ENCODE assay signal across 10 cellular contexts in genomic region chr14:89308232-89308959, GRCh38.
DNase-seq lines count a peak whose midpoint lies in the region; ATAC-seq and TF ChIP-seq lines count a peak whose summit lies in the region.
"Had no signal": no experiment of that assay in that cellular context is flagged by ENCODE, and none has a peak within 500 bp of the region (broad histone marks: within the 10 kb centered on the region; RNA-seq: fewer than 3 reads in every experiment).

No MANE protein-coding gene starts in this region.

- no peaks in the 10 kb centered on the region for H3K9me3 Mint-ChIP-seq in activated naive CD4-positive, alpha-beta T cell treated with anti-CD3 and anti-CD28 coated beads, Interleukin-2, amount 10 ng/mL, durations not matched to agents 7 days and 5 days
- H3K9me3 Mint-ChIP-seq in activated naive CD4-positive, alpha-beta T cell treated with anti-CD3 and anti-CD28 coated beads for 36 hours = no peaks in the 10 kb centered on the region
- no peaks in the 10 kb centered on the region for H3K9me3 Mint-ChIP-seq in WTC11
- peaks cover 0 to 4% of the 10 kb centered on the region in 2 donors for H3K9me3 Mint-ChIP-seq in stimulated activated naive B cell treated with anti-CD40 and anti-IgM and Interleukin-4, amounts not matched to agents 10 μg/mL and 1 μg/mL and 100 μg/mL, for 72 hours

- no peak for TF ChIP-seq CTCF in WTC11 (IDR thresholded peaks at IDR 0.05)

- no peak for DNase-seq in activated naive CD4-positive, alpha-beta T cell treated with anti-CD3 and anti-CD28 coated beads, Interleukin-2, amount 10 ng/mL, durations not matched to agents 7 days and 5 days
- DNase-seq in activated naive CD4-positive, alpha-beta T cell treated with anti-CD3 and anti-CD28 coated beads for 36 hours = no peak
- DNase-seq in WTC11 (ENCODE audit: low spot score) (no peak), NCI-H2107 (lab: John Stamatoyannopoulos, UW) (no peak)
- DNase-seq in stimulated activated naive B cell treated with anti-CD40 and anti-IgM and Interleukin-4, amounts not matched to agents 10 μg/mL and 1 μg/mL and 100 μg/mL, for 72 hours = peak; percentile 41
- DNase-seq in activated CD4-positive, alpha-beta T cell treated with anti-CD3 and anti-CD28 coated beads for 4 hours = no peak
- DNase-seq: NCI-H748 treated with DMSO at 0.1 percent for 48 hours had no signal

- intact Hi-C loops in activated naive CD4-positive, alpha-beta T cell treated with anti-CD3 and anti-CD28 coated beads for 36 hours (cut with micrococcal nuclease) = no loop called here

- H3K27me3 Mint-ChIP-seq in activated naive CD4-positive, alpha-beta T cell treated with anti-CD3 and anti-CD28 coated beads, Interleukin-2, amount 10 ng/mL, durations not matched to agents 7 days and 5 days = no peaks in the 10 kb centered on the region
- H3K27me3 Mint-ChIP-seq in activated naive CD4-positive, alpha-beta T cell treated with anti-CD3 and anti-CD28 coated beads for 36 hours (ENCODE audit: low read depth) = no peaks in the 10 kb centered on the region
- no peaks in the 10 kb centered on the region for H3K27me3 Mint-ChIP-seq in WTC11 (ENCODE audit: low read depth)
- no peaks in the 10 kb centered on the region for H3K27me3 Mint-ChIP-seq in stimulated activated naive B cell treated with anti-CD40 and anti-IgM and Interleukin-4, amounts not matched to agents 10 μg/mL and 1 μg/mL and 100 μg/mL, for 72 hours

- no peak overlapping the region for H3K4me3 Mint-ChIP-seq in activated naive CD4-positive, alpha-beta T cell treated with anti-CD3 and anti-CD28 coated beads, Interleukin-2, amount 10 ng/mL, durations not matched to agents 7 days and 5 days
- H3K4me3 Mint-ChIP-seq in activated naive CD4-positive, alpha-beta T cell treated with anti-CD3 and anti-CD28 coated beads for 36 hours = no peak overlapping the region
- H3K4me3 Mint-ChIP-seq in WTC11 = no peak overlapping the region
- peak overlapping the region; percentile 17 to 36 for H3K4me3 Mint-ChIP-seq in stimulated activated naive B cell treated with anti-CD40 and anti-IgM and Interleukin-4, amounts not matched to agents 10 μg/mL and 1 μg/mL and 100 μg/mL, for 72 hours

- peaks cover 11% of the 10 kb centered on the region for H3K36me3 Mint-ChIP-seq in activated naive CD4-positive, alpha-beta T cell treated with anti-CD3 and anti-CD28 coated beads, Interleukin-2, amount 10 ng/mL, durations not matched to agents 7 days and 5 days
- H3K36me3 Mint-ChIP-seq in activated naive CD4-positive, alpha-beta T cell treated with anti-CD3 and anti-CD28 coated beads for 36 hours (ENCODE audit: low read depth) = peaks cover 3% of the 10 kb centered on the region
- peaks cover 8% of the 10 kb centered on the region for H3K36me3 Mint-ChIP-seq in WTC11
- H3K36me3 Mint-ChIP-seq in stimulated activated naive B cell treated with anti-CD40 and anti-IgM and Interleukin-4, amounts not matched to agents 10 μg/mL and 1 μg/mL and 100 μg/mL, for 72 hours = peaks cover 37 to 56% of the 10 kb centered on the region in 2 donors

- peaks cover 23% of the 10 kb centered on the region for H3K4me1 Mint-ChIP-seq in activated naive CD4-positive, alpha-beta T cell treated with anti-CD3 and anti-CD28 coated beads, Interleukin-2, amount 10 ng/mL, durations not matched to agents 7 days and 5 days
- H3K4me1 Mint-ChIP-seq in activated naive CD4-positive, alpha-beta T cell treated with anti-CD3 and anti-CD28 coated beads for 36 hours (ENCODE audit: low read depth) = peaks cover 35% of the 10 kb centered on the region
- peaks cover 80% of the 10 kb centered on the region for H3K4me1 Mint-ChIP-seq in WTC11
- peaks cover 50 to 78% of the 10 kb centered on the region in 2 donors for H3K4me1 Mint-ChIP-seq in stimulated activated naive B cell treated with anti-CD40 and anti-IgM and Interleukin-4, amounts not matched to agents 10 μg/mL and 1 μg/mL and 100 μg/mL, for 72 hours

- POLR2A ChIA-PET in WTC11 (lab: Charles Lee) = no interaction called here

- H3K27ac Mint-ChIP-seq in activated naive CD4-positive, alpha-beta T cell treated with anti-CD3 and anti-CD28 coated beads, Interleukin-2, amount 10 ng/mL, durations not matched to agents 7 days and 5 days = peak overlapping the region; percentile 60
- no peak overlapping the region for H3K27ac Mint-ChIP-seq in activated naive CD4-positive, alpha-beta T cell treated with anti-CD3 and anti-CD28 coated beads for 36 hours
- H3K27ac Mint-ChIP-seq in WTC11 = peak overlapping the region; percentile 64
- H3K27ac Mint-ChIP-seq in stimulated activated naive B cell treated with anti-CD40 and anti-IgM and Interleukin-4, amounts not matched to agents 10 μg/mL and 1 μg/mL and 100 μg/mL, for 72 hours = peak overlapping the region; percentile 95

- peak; percentile 34 for ATAC-seq in HG02938 (IDR thresholded peaks at IDR 0.05; ENCODE audit: unreplicated experiment)
- peak; percentile 15 for ATAC-seq in WTC11
- ATAC-seq in stimulated activated naive B cell treated with anti-CD40 and anti-IgM and Interleukin-4, amounts not matched to agents 10 μg/mL and 1 μg/mL and 100 μg/mL, for 72 hours (replicated peaks) = peak; percentile 77 to 79
- ATAC-seq in GM19467 (IDR thresholded peaks at IDR 0.05; ENCODE audit: unreplicated experiment) = no peak
- ATAC-seq: esophagus mucosa had no signal

- CTCF ChIA-PET in activated naive CD4-positive, alpha-beta T cell treated with anti-CD3 and anti-CD28 coated beads, Interleukin-2, amount 10 ng/mL, durations not matched to agents 7 days and 5 days (lab: Charles Lee) = no interaction called here
- CTCF ChIA-PET in activated naive CD4-positive, alpha-beta T cell treated with anti-CD3 and anti-CD28 coated beads for 36 hours (lab: Charles Lee) = interaction anchor here (0.6 to 1.0 kb wide), 2 partner anchors 289 to 457 kb away, joined by 3 to 4 read pairs; no protein-coding TSS in a partner anchor
- CTCF ChIA-PET in WTC11 (lab: Charles Lee) = interaction anchor here (1.2 kb wide), 1 partner anchor 56 kb away, joined by 5 read pairs; no protein-coding TSS in a partner anchor

TF ChIP-seq in WTC11, 78 proteins besides CTCF, POLR2A, EP300 and RAD21:
- TF ChIP-seq, protein P1, sequence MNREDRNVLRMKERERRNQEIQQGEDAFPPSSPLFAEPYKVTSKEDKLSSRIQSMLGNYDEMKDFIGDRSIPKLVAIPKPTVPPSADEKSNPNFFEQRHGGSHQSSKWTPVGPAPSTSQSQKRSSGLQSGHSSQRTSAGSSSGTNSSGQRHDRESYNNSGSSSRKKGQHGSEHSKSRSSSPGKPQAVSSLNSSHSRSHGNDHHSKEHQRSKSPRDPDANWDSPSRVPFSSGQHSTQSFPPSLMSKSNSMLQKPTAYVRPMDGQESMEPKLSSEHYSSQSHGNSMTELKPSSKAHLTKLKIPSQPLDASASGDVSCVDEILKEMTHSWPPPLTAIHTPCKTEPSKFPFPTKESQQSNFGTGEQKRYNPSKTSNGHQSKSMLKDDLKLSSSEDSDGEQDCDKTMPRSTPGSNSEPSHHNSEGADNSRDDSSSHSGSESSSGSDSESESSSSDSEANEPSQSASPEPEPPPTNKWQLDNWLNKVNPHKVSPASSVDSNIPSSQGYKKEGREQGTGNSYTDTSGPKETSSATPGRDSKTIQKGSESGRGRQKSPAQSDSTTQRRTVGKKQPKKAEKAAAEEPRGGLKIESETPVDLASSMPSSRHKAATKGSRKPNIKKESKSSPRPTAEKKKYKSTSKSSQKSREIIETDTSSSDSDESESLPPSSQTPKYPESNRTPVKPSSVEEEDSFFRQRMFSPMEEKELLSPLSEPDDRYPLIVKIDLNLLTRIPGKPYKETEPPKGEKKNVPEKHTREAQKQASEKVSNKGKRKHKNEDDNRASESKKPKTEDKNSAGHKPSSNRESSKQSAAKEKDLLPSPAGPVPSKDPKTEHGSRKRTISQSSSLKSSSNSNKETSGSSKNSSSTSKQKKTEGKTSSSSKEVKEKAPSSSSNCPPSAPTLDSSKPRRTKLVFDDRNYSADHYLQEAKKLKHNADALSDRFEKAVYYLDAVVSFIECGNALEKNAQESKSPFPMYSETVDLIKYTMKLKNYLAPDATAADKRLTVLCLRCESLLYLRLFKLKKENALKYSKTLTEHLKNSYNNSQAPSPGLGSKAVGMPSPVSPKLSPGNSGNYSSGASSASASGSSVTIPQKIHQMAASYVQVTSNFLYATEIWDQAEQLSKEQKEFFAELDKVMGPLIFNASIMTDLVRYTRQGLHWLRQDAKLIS (CRISPR knock-in tag; IDR thresholded peaks at IDR 0.05; ENCODE audit: borderline replicate concordance) = no peak
- peak; percentile 59; the same call in 1 of the 2 replicates for TF ChIP-seq ZNF423 (CRISPR knock-in tag; IDR thresholded peaks at IDR 0.05)

Comparison
In these comparisons a context has a peak if more than half of its experiments do, and no peak if none do; other contexts are left out.
1. H3K4me3 Mint-ChIP-seq: peak in stimulated activated naive B cell treated with anti-CD40 and anti-IgM and Interleukin-4, amounts not matched to agents 10 μg/mL and 1 μg/mL and 100 μg/mL, for 72 hours (2 of 2); none in activated naive CD4-positive, alpha-beta T cell treated with anti-CD3 and anti-CD28 coated beads, Interleukin-2, amount 10 ng/mL, durations not matched to agents 7 days and 5 days (single experiment), activated naive CD4-positive, alpha-beta T cell treated with anti-CD3 and anti-CD28 coated beads for 36 hours (single experiment) and WTC11 (single experiment).